8 cellular contexts compared by ENCODE assay signal in the genomic region with DNA sequence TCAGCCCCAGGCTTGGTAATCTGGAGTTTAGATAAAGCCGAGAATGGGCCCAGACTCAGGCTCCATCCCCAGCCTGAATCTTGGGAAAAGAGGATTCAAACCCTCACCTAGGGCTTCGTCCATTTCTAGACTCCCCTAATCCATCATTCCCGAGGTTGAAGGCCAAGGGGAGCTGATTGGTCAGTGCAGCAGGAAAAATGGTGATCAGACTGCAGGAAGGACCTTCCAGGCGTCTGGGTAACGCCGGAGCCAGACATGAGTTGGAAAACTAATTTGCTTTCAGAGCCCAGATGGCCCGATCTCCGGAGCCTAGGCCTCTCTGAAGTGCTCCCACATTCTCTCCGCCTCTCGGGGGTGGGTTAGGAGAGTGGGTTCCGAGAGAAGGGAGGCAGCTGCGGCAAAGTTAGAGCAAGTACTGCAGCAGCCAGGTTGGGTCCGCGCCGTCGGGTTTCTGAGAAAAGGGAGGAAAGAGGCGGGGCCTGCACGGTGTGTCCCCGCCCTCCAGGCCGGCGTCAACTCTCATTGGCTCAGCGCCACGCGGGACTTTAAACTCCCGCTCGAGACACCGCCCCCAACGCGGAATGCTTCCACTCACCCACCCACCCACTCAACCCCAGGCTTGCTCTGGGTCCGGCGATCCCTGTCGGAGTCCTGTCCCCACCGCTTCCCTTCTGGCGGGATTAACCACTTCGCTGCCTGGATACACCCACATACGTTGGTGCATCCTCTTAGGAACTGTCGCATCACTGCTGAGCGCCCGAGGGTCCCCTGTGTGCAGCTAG.
A peak's percentile ranks its signal among the peaks of the same experiment; 100 is the strongest.
DNase-seq lines count a peak whose midpoint lies in the region; ATAC-seq lines count a peak whose summit lies in the region.

No MANE protein-coding gene starts in this region.

- H3K9me3 Mint-ChIP-seq in stimulated activated naive CD8-positive, alpha-beta T cell treated with anti-CD3 and anti-CD28 coated beads, Interleukin-15, Interleukin-2, amounts not matched to agents 100 ng/mL and 50 ng/mL, for 24 hours = no peaks in the 10 kb centered on the region

- ATAC-seq in GM21723 (IDR thresholded peaks at IDR 0.05; ENCODE audit: unreplicated experiment) (no peak), HG03439 (IDR thresholded peaks at IDR 0.05; ENCODE audit: unreplicated experiment) (no peak)

- no peak overlapping the region for H3K27ac Mint-ChIP-seq in stimulated activated naive CD8-positive, alpha-beta T cell treated with anti-CD3 and anti-CD28 coated beads, Interleukin-15, Interleukin-2, amounts not matched to agents 100 ng/mL and 50 ng/mL, for 24 hours

- no peaks in the 10 kb centered on the region for H3K36me3 Mint-ChIP-seq in stimulated activated naive CD8-positive, alpha-beta T cell treated with anti-CD3 and anti-CD28 coated beads, Interleukin-15, Interleukin-2, amounts not matched to agents 100 ng/mL and 50 ng/mL, for 24 hours (ENCODE audit: low read depth)

- peak; percentile 26 for DNase-seq in activated naive CD4-positive, alpha-beta T cell treated with Interleukin-2 at 50 U/mL for 16 hours
- DNase-seq in activated naive CD4-positive, alpha-beta T cell (lab: John Stamatoyannopoulos, UW) = no peak
- peak; percentile 94 for DNase-seq in NCI-H69 (lab: John Stamatoyannopoulos, UW)
- DNase-seq in cerebellar cortex (ENCODE audit: low spot score) = peak; percentile 71
- no peak for DNase-seq in GM19240 (ENCODE audit: insufficient read length, low spot score)

- peaks cover 81% of the 10 kb centered on the region for H3K27me3 Mint-ChIP-seq in stimulated activated naive CD8-positive, alpha-beta T cell treated with anti-CD3 and anti-CD28 coated beads, Interleukin-15, Interleukin-2, amounts not matched to agents 100 ng/mL and 50 ng/mL, for 24 hours

- H3K4me1 Mint-ChIP-seq in stimulated activated naive CD8-positive, alpha-beta T cell treated with anti-CD3 and anti-CD28 coated beads, Interleukin-15, Interleukin-2, amounts not matched to agents 100 ng/mL and 50 ng/mL, for 24 hours (ENCODE audit: low read depth) = peaks cover 47% of the 10 kb centered on the region

- H3K4me3 Mint-ChIP-seq in stimulated activated naive CD8-positive, alpha-beta T cell treated with anti-CD3 and anti-CD28 coated beads, Interleukin-15, Interleukin-2, amounts not matched to agents 100 ng/mL and 50 ng/mL, for 24 hours = peak overlapping the region; percentile 28

Comparison
In these comparisons a context has a peak if more than half of its experiments do, and no peak if none do; other contexts are left out.
1. DNase-seq: peak in activated naive CD4-positive, alpha-beta T cell treated with Interleukin-2 at 50 U/mL for 16 hours (single experiment), NCI-H69 (single experiment) and cerebellar cortex (single experiment); none in activated naive CD4-positive, alpha-beta T cell (0 of 4) and GM19240 (single experiment).